In the genomic region with DNA sequence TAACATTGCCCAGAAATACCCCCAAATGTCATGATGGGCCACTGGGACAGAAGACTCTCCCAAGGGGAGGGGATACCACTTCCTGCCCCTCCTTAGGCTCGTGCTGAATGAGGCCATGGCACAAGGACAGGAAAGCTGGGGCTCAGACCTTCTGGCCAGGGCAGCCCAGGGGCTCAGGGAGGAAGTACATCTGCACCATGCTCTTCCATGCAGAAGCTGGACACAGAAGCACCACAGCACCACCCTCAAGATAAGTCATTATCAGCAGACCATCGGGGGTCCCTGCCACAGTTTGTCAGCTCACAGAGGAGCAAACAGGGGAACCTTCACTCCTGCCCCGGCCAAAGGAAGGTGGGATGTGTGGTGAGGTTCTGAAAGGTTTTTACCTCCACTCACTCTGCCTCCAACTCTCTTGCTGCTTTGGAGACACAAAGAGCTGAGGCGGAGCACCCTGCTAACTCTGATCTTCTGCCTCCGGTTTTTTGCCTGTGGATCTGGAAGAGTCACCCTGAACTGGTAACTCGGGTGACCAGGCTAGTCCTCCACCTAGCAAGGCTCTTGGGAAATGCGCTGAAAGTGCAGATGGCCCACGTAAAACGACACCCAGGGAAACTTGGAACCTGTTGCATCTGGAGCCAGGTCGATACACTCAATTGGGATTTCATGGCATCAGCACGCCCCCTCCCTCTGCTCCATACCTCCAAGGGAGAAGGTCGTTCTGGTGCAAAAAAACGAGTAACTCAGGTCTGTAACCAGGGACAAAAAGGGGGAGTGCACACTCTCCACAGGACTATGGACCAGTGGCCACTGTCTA, we compare ENCODE assay signal across 12 cellular contexts. TPM values are rescaled to one million over a fixed set of nuclear protein-coding genes. Genes with fewer than 3 reads are reported as not detected.
DNase-seq lines count a peak whose midpoint lies in the region; ATAC-seq and TF ChIP-seq lines count a peak whose summit lies in the region.
"Had no signal": no experiment of that assay in that cellular context is flagged by ENCODE, and none has a peak within 500 bp of the region (broad histone marks: within the 10 kb centered on the region; RNA-seq: fewer than 3 reads in every experiment).

No MANE protein-coding gene starts in this region.

- no peak for TF ChIP-seq EP300 in gastroesophageal sphincter (IDR thresholded peaks at IDR 0.05)

- WGBS in gastroesophageal sphincter (ENCODE audit: low coverage in 1 of 2), 2 donors: 62 to 92% methylated on average over 2 to 5 of the region's 13 CpGs
- WGBS in thymus: 81% methylated on average over 13 of the region's 13 CpGs

- no peak for ATAC-seq in activated T-cell treated with anti-CD3 and anti-CD28 coated beads, Interleukin-2, amount 50 U/mL, for 72 hours (replicated peaks in 1 of 2)
- no peak for ATAC-seq in gastroesophageal sphincter

- no peaks in the 10 kb centered on the region for H3K9me3 ChIP-seq in Peyer's patch
- no peaks in the 10 kb centered on the region for H3K9me3 ChIP-seq in gastroesophageal sphincter
- no peaks in the 10 kb centered on the region for H3K9me3 ChIP-seq in thymus (ENCODE audit: control insufficient read depth)

- H3K9me3 Mint-ChIP-seq in activated T-cell treated with anti-CD3 and anti-CD28 coated beads, Interleukin-2, amount 50 U/mL, for 24 hours: no peaks in the 10 kb centered on the region
- no peaks in the 10 kb centered on the region for H3K9me3 Mint-ChIP-seq in activated T-cell treated with anti-CD3 and anti-CD28 coated beads, Interleukin-2, amount 50 U/mL, for 72 hours

- H3K27me3 ChIP-seq in Peyer's patch: no peaks in the 10 kb centered on the region
- no peaks in the 10 kb centered on the region for H3K27me3 ChIP-seq in gastroesophageal sphincter
- H3K27me3 ChIP-seq in thymus (ENCODE audit: control insufficient read depth, insufficient read depth): no peaks in the 10 kb centered on the region

- H3K4me1 Mint-ChIP-seq in activated T-cell treated with anti-CD3 and anti-CD28 coated beads, Interleukin-2, amount 50 U/mL, for 24 hours (ENCODE audit: low read depth): peaks cover 82% of the 10 kb centered on the region
- peaks cover 85% of the 10 kb centered on the region for H3K4me1 Mint-ChIP-seq in activated T-cell treated with anti-CD3 and anti-CD28 coated beads, Interleukin-2, amount 50 U/mL, for 72 hours (ENCODE audit: low read depth)

- H3K4me3 Mint-ChIP-seq in activated T-cell treated with anti-CD3 and anti-CD28 coated beads, Interleukin-2, amount 50 U/mL, for 24 hours: no peak overlapping the region
- peak overlapping the region in 1 of 2 donors; percentile 39 for H3K4me3 Mint-ChIP-seq in activated T-cell treated with anti-CD3 and anti-CD28 coated beads, Interleukin-2, amount 50 U/mL, for 72 hours

- no peaks in the 10 kb centered on the region for H3K27me3 Mint-ChIP-seq in activated T-cell treated with anti-CD3 and anti-CD28 coated beads, Interleukin-2, amount 50 U/mL, for 24 hours
- H3K27me3 Mint-ChIP-seq in activated T-cell treated with anti-CD3 and anti-CD28 coated beads, Interleukin-2, amount 50 U/mL, for 72 hours (ENCODE audit: low read depth): no peaks in the 10 kb centered on the region

- H3K4me3 ChIP-seq in Peyer's patch (no peak overlapping the region), gastroesophageal sphincter (no peak overlapping the region), thymus (ENCODE audit: low read length) (peak overlapping the region; percentile 48)
- H3K4me3 ChIP-seq: lung had no signal

- H3K36me3 Mint-ChIP-seq in activated T-cell treated with anti-CD3 and anti-CD28 coated beads, Interleukin-2, amount 50 U/mL, for 24 hours (ENCODE audit: low read depth): peaks cover 1% of the 10 kb centered on the region
- H3K36me3 Mint-ChIP-seq in activated T-cell treated with anti-CD3 and anti-CD28 coated beads, Interleukin-2, amount 50 U/mL, for 72 hours (ENCODE audit: insufficient read depth in 2 of 2): peaks cover 0 to 3% of the 10 kb centered on the region in 2 donors

- peaks cover 22 to 97% (median 76%) of the 10 kb centered on the region in 4 donors for H3K4me1 ChIP-seq in Peyer's patch
- H3K4me1 ChIP-seq in gastroesophageal sphincter: peaks cover 37 to 100% (median 88%) of the 10 kb centered on the region in 3 donors
- peaks cover 83% of the 10 kb centered on the region for H3K4me1 ChIP-seq in thymus (ENCODE audit: control insufficient read depth, insufficient read depth, low read length)

- TF ChIP-seq POLR2A in Peyer's patch (IDR thresholded peaks at IDR 0.05): no peak
- TF ChIP-seq POLR2A in gastroesophageal sphincter (IDR thresholded peaks at IDR 0.05): no peak

- peak overlapping the region in 3 of 4 donors; percentile 91 to 94 (median 92) for H3K27ac ChIP-seq in Peyer's patch
- H3K27ac ChIP-seq in gastroesophageal sphincter: peak overlapping the region in 3 of 4 donors; percentile 91 to 93 (median 91)
- no peak overlapping the region for H3K27ac ChIP-seq in thymus (ENCODE audit: low read depth)

- no peaks in the 10 kb centered on the region for H3K36me3 ChIP-seq in Peyer's patch
- H3K36me3 ChIP-seq in gastroesophageal sphincter: no peaks in the 10 kb centered on the region
- H3K36me3 ChIP-seq in thymus (ENCODE audit: control insufficient read depth, insufficient read depth): peaks cover 77% of the 10 kb centered on the region

- TF ChIP-seq CTCF in Peyer's patch (IDR thresholded peaks at IDR 0.05): no peak
- TF ChIP-seq CTCF in gastroesophageal sphincter (IDR thresholded peaks at IDR 0.05): no peak

- peak overlapping the region; percentile 87 for H3K27ac Mint-ChIP-seq in activated T-cell treated with anti-CD3 and anti-CD28 coated beads, Interleukin-2, amount 50 U/mL, for 24 hours
- no peak overlapping the region for H3K27ac Mint-ChIP-seq in activated T-cell treated with anti-CD3 and anti-CD28 coated beads, Interleukin-2, amount 50 U/mL, for 72 hours

- peak; percentile 46 for DNase-seq in activated T-cell treated with anti-CD3 and anti-CD28 coated beads, Interleukin-2, amount 50 U/mL, for 24 hours
- DNase-seq in activated T-cell treated with anti-CD3 and anti-CD28 coated beads, Interleukin-2, amount 50 U/mL, for 72 hours: no peak
- no peak for DNase-seq in Peyer's patch
- no peak for DNase-seq in AML-193 (lab: John Stamatoyannopoulos, UW)
- DNase-seq in SK-N-DZ (ENCODE audit: low spot score): no peak
- no peak for DNase-seq in HK-2 (ENCODE audit: unreplicated experiment)
- DNase-seq: COR-L47; effector CD8-positive, alpha-beta T cell; NCI-H2081 treated with DMSO at 0.1 percent for 48 hours had no signal

RNA-seq across cellular contexts. Expression of a gene that starts 8.3 kb away (rescaled TPM):
- 10 to 100 TPM; 23.7 to 25.9 TPM for total RNA-seq in activated T-cell treated with anti-CD3 and anti-CD28 coated beads, Interleukin-2, amount 50 U/mL, for 72 hours
- total RNA-seq in Peyer's patch (10 to 100 TPM; 13.5 to 98.2 (median 26.1) TPM), gastroesophageal sphincter (1 to 10 TPM; 4.7 to 7.5 (median 6.0) TPM)
- 70.4 TPM for polyA plus RNA-seq in thymus
- polyA plus RNA-seq in SK-N-DZ (2014; cell fraction: cytosol; rRNA removed): 9.4 and 12.3 TPM in 2 replicates
- polyA plus RNA-seq in SK-N-DZ (2014; cell fraction: nucleus; rRNA removed): 6.8 and 12.3 TPM in 2 replicates
